Comparison of ENCODE assay signal across 8 cellular contexts in genomic region chr1:119647734-119648619, GRCh38. TPM values are rescaled to one million over a fixed set of nuclear protein-coding genes. Genes with fewer than 3 reads are reported as not detected.
DNase-seq lines count a peak whose midpoint lies in the region; ATAC-seq and TF ChIP-seq lines count a peak whose summit lies in the region.

Gene ZNF697 (minus strand): TSS chr1:119648266. CDS start chr1:119626100, 22,166 bp downstream.

- no peaks in the 10 kb centered on the region for H3K9me3 ChIP-seq in endodermal cell (ENCODE audit: control insufficient read depth, low read length)

- H3K27me3 ChIP-seq in endodermal cell (ENCODE audit: control insufficient read depth, insufficient read depth, low read length, poor library complexity, severe bottlenecking), result no peaks in the 10 kb centered on the region

- H3K4me1 ChIP-seq in endodermal cell (ENCODE audit: control insufficient read depth, insufficient read depth, low read length), result peaks cover 2% of the 10 kb centered on the region

- peak; percentile 99 for DNase-seq in Ammon's horn (ENCODE audit: low spot score)
- peak; percentile 85 for DNase-seq in NCI-H2107 (lab: John Stamatoyannopoulos, UW)
- peak; percentile 90 for DNase-seq in WTC11 (ENCODE audit: low spot score)
- peak; percentile 97 for DNase-seq in endodermal cell
- DNase-seq in medulla oblongata (ENCODE audit: extremely low spot score), result peak; percentile 98
- DNase-seq in stimulated activated CD8-positive, alpha-beta memory T cell treated with anti-CD3 and anti-CD28 coated beads, Interleukin-15, amount 100 ng/mL, for 24 hours (ENCODE audit: low read depth), result peak; percentile 21

- CTCF ChIA-PET in WTC11 (lab: Charles Lee), result interaction anchor here (0.7 to 4.8 kb wide), 28 partner anchors 9 to 507 kb away, joined by 3 to 90 read pairs (median 8); partner anchors contain the start of genes PHGDH and WARS2

- H3K36me3 ChIP-seq in endodermal cell (ENCODE audit: control insufficient read depth, insufficient read depth, low read length), result no peaks in the 10 kb centered on the region

- H3K27me3 Mint-ChIP-seq in WTC11 (ENCODE audit: low read depth), result peaks cover 15% of the 10 kb centered on the region
- H3K27me3 Mint-ChIP-seq in endodermal cell (ENCODE audit: insufficient read depth), result no peaks in the 10 kb centered on the region

- TF ChIP-seq CTCF in WTC11 (IDR thresholded peaks at IDR 0.05) (peak; percentile 46), endodermal cell (conservative IDR thresholded peaks at IDR 0.05) (peak; percentile 76)

- peak within 1 kb of the TSS; percentile 97 for H3K4me3 ChIP-seq in endodermal cell (ENCODE audit: low read length)

- H3K9me3 Mint-ChIP-seq in WTC11 (no peaks in the 10 kb centered on the region), endodermal cell (no peaks in the 10 kb centered on the region)

- H3K36me3 Mint-ChIP-seq in WTC11, result no peaks in the 10 kb centered on the region
- H3K36me3 Mint-ChIP-seq in endodermal cell (ENCODE audit: low read depth), result no peaks in the 10 kb centered on the region

- ATAC-seq in GM18868 (IDR thresholded peaks at IDR 0.05; ENCODE audit: unreplicated experiment) (peak; percentile 83), HG03064 (IDR thresholded peaks at IDR 0.05; ENCODE audit: low read depth, unreplicated experiment) (peak; percentile 77), WTC11 (peak; percentile 88)

- 0% methylated on average over 16 to 81 of the region's 81 CpGs for WGBS in endodermal cell (ENCODE audit: insufficient coverage in 1 of 2, insufficient read length in 1 of 2), 2 experiments

- POLR2A ChIA-PET in WTC11 (lab: Charles Lee), result interaction anchor here (0.6 to 3.7 kb wide), 18 partner anchors 9 to 66 kb away, joined by 3 to 44 read pairs (median 5); partner anchors contain the start of gene PHGDH

- peak within 1 kb of the TSS; percentile 91 for H3K4me3 Mint-ChIP-seq in WTC11
- H3K4me3 Mint-ChIP-seq in endodermal cell, result peak within 1 kb of the TSS; percentile 91

- H3K27ac Mint-ChIP-seq in WTC11, result peak within 1 kb of the TSS; percentile 64
- peak within 1 kb of the TSS; percentile 94 for H3K27ac Mint-ChIP-seq in endodermal cell

- peaks cover 43% of the 10 kb centered on the region for H3K4me1 Mint-ChIP-seq in WTC11
- peaks cover 40% of the 10 kb centered on the region for H3K4me1 Mint-ChIP-seq in endodermal cell

- H3K9ac ChIP-seq in endodermal cell (ENCODE audit: extremely low read depth, low read length, poor library complexity, severe bottlenecking), result peak within 1 kb of the TSS; percentile 79

- peak within 1 kb of the TSS; percentile 97 for H3K27ac ChIP-seq in endodermal cell (ENCODE audit: low read depth, low read length)

TF ChIP-seq in WTC11, 78 proteins besides CTCF, POLR2A, EP300 and RAD21 (continues in another document):
- TF ChIP-seq JAZF1 (CRISPR knock-in tag; IDR thresholded peaks at IDR 0.05), result no peak
- TF ChIP-seq SMAD4 (CRISPR knock-in tag; IDR thresholded peaks at IDR 0.05), result no peak
- TF ChIP-seq E2F5 (CRISPR knock-in tag; IDR thresholded peaks at IDR 0.05), result peak; percentile 79
- TF ChIP-seq FOXP1 (CRISPR knock-in tag; IDR thresholded peaks at IDR 0.05; ENCODE audit: borderline replicate concordance), result 0 out of 2 replicates have a peak, but pooled peaks have one; percentile 71
- no peak for TF ChIP-seq SOX15 (CRISPR knock-in tag; IDR thresholded peaks at IDR 0.05)
- no peak for TF ChIP-seq OVOL2 (CRISPR knock-in tag; IDR thresholded peaks at IDR 0.05; ENCODE audit: borderline replicate concordance)
- TF ChIP-seq ATF2 (CRISPR knock-in tag; IDR thresholded peaks at IDR 0.05; ENCODE audit: borderline replicate concordance, low read depth), result no peak
- peak; percentile 55; the same call in 1 of the 2 replicates for TF ChIP-seq ZNF263 (CRISPR knock-in tag; IDR thresholded peaks at IDR 0.05; ENCODE audit: low read depth)
- no peak for TF ChIP-seq CREB1 (CRISPR knock-in tag; IDR thresholded peaks at IDR 0.05)
- 0 out of 2 replicates have a peak, but pooled peaks have one; percentile 76 for TF ChIP-seq ATF1 (CRISPR knock-in tag; IDR thresholded peaks at IDR 0.05)
- no peak for TF ChIP-seq ZSCAN18 (CRISPR knock-in tag; IDR thresholded peaks at IDR 0.05)
- no peak for TF ChIP-seq USF2 (CRISPR knock-in tag; IDR thresholded peaks at IDR 0.05)
- TF ChIP-seq ELF4 (CRISPR knock-in tag; IDR thresholded peaks at IDR 0.05; ENCODE audit: low read depth), result no peak
- TF ChIP-seq SP1 (CRISPR knock-in tag; conservative IDR thresholded peaks at IDR 0.05), result peak; percentile 65; the same call in 1 of the 2 replicates
- TF ChIP-seq ZNF121 (CRISPR knock-in tag; IDR thresholded peaks at IDR 0.05), result peak; percentile 85
- peak; percentile 65; the same call in 1 of the 2 replicates for TF ChIP-seq CREM (CRISPR knock-in tag; IDR thresholded peaks at IDR 0.05)
- no peak; the same call in 1 of the 2 replicates for TF ChIP-seq JUN (CRISPR knock-in tag; IDR thresholded peaks at IDR 0.05)
- no peak for TF ChIP-seq MXD4 (CRISPR knock-in tag; IDR thresholded peaks at IDR 0.05; ENCODE audit: borderline replicate concordance)
- no peak for TF ChIP-seq ZBTB43 (CRISPR knock-in tag; IDR thresholded peaks at IDR 0.05)
- no peak for TF ChIP-seq NFE2L1 (CRISPR knock-in tag; IDR thresholded peaks at IDR 0.05)
- TF ChIP-seq FOXP4 (CRISPR knock-in tag; IDR thresholded peaks at IDR 0.05), result peak; percentile 73; the same call in 1 of the 2 replicates

RNA-seq across cellular contexts. Expression of gene ZNF697, which starts in this region (rescaled TPM):
- total RNA-seq in WTC11 (2021), result 13.9 to 18.0 TPM (median 14.2 TPM) in 3 replicates
- 10 to 100 TPM; 12.0 to 14.8 TPM for total RNA-seq in endodermal cell
- 7.4 TPM for polyA plus RNA-seq in endodermal cell (2013, experiment 1 of 2)
- polyA plus RNA-seq in endodermal cell (2013, experiment 2 of 2), result 6.7 TPM

Comparison
In these comparisons a context has a peak if more than half of its experiments do, and no peak if none do; other contexts are left out.
1. Peak in every context shown above with its lines: DNase-seq, ATAC-seq, H3K4me3 ChIP-seq and H3K27ac ChIP-seq.
2. DNase-seq: peak in every context shown above with its lines; median percentile 99 in Ammon's horn; 98 in medulla oblongata; 97 in endodermal cell; 90 in WTC11; 85 in NCI-H2107; 21 in stimulated activated CD8-positive, alpha-beta memory T cell treated with anti-CD3 and anti-CD28 coated beads, Interleukin-15, amount 100 ng/mL, for 24 hours.